ENCODE assay signal across 20 cellular contexts in the genomic region with DNA sequence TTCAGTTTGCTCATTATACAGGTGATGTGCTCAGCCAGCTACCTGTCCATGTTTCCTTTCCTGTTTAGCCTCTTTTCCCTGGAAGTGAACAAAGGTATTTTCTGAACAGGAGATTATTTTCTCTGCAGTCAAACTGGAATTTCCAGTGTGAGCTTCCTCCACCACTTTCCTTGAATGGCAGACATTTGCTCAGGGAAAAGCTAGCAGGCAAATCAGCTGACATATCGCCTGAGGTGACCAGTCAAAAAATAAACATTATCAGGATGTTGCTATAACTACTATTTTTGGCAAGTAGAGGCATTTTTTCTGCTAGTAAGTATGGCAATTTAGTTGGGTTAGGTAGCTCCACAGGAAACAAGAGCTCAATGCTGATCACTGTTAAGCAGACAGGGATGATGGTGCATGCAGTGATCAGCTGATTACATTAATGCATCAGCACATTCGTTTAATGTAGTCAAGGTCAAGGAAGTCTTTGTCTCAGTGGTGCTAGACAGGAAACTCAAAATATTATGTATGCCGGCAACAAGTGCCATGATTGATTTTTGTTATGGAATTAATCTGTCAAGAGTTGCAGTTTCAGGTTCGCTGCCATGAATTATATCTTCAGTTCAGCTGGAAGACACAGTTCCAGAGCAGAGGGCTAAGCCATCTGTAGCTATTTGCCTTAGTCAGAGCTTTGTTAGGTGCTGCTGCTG.
DNase-seq lines count a peak whose midpoint lies in the region; ATAC-seq, FAIRE-seq and TF ChIP-seq lines count a peak whose summit lies in the region.
"Had no signal": no experiment of that assay in that cellular context is flagged by ENCODE, and none has a peak within 500 bp of the region (broad histone marks: within the 10 kb centered on the region; RNA-seq: fewer than 3 reads in every experiment).

No MANE protein-coding gene starts in this region.

- H3K27ac ChIP-seq in GM23338 (ENCODE audit: low read depth) (no peak overlapping the region), upper lobe of left lung (no peak overlapping the region)
- H3K27ac ChIP-seq: esophagus squamous epithelium, parathyroid adenoma, vagina had no signal

- no peak for TF ChIP-seq EP300 in upper lobe of left lung (IDR thresholded peaks at IDR 0.05)

- TF ChIP-seq POLR2A in upper lobe of left lung (IDR thresholded peaks at IDR 0.05), result no peak

- H3K27ac Mint-ChIP-seq in GM23338 (no peak overlapping the region), osteocyte (ENCODE audit: unreplicated experiment) (peak overlapping the region; percentile 57)
- H3K27ac Mint-ChIP-seq: activated T-helper 1 cell treated with anti-CD3 and anti-CD28 coated beads, Interleukin-12 subunit alpha, Interleukin-12 subunit beta, Interleukin-2, Interleukin-4 antibody, amounts not matched to agents 30 ng/mL and 10 ng/mL and 1 ng/mL, durations not matched to agents 14 hours and 24 hours and 36 hours; naive B cell; T-helper 2 cell treated with Interferon-gamma antibody and Interleukin-4, amounts not matched to agents 5 μg/mL and 100 μg/mL, for 36 hours had no signal

- no peaks in the 10 kb centered on the region for H3F3A ChIP-seq in GM23338 (replicated peaks; ENCODE audit: low read depth)

- H3K27me3 Mint-ChIP-seq in GM23338 (ENCODE audit: insufficient read depth, low read depth, poor library complexity) (peaks cover 1% of the 10 kb centered on the region), osteocyte (ENCODE audit: unreplicated experiment) (no peaks in the 10 kb centered on the region)

- no peak overlapping the region for H3K4me3 Mint-ChIP-seq in GM23338
- H3K4me3 Mint-ChIP-seq in osteocyte (ENCODE audit: unreplicated experiment), result no peak overlapping the region
- H3K4me3 Mint-ChIP-seq: activated T-helper 1 cell treated with anti-CD3 and anti-CD28 coated beads, Interleukin-12 subunit alpha, Interleukin-12 subunit beta, Interleukin-2, Interleukin-4 antibody, amounts not matched to agents 30 ng/mL and 10 ng/mL and 1 ng/mL, durations not matched to agents 14 hours and 24 hours and 36 hours; naive B cell; T-helper 2 cell treated with Interferon-gamma antibody and Interleukin-4, amounts not matched to agents 5 μg/mL and 100 μg/mL, for 36 hours had no signal

- H2AFZ ChIP-seq in GM23338, result peak overlapping the region; percentile 15; the same call in 1 of the 2 replicates
- H2AFZ ChIP-seq: parathyroid adenoma had no signal

- ATAC-seq in GM23338, result no peak
- ATAC-seq in HG02623 (IDR thresholded peaks at IDR 0.05; ENCODE audit: unreplicated experiment), result no peak
- ATAC-seq in upper lobe of left lung (ENCODE audit: low FRiP score in 2 of 2), result no peak

- no peak for FAIRE-seq in bronchial epithelial cell (lab: Jason Lieb, UNC)
- FAIRE-seq: HTR-8/SVneo had no signal

- H3K9me3 Mint-ChIP-seq in GM23338, result no peaks in the 10 kb centered on the region
- H3K9me3 Mint-ChIP-seq in osteocyte (ENCODE audit: unreplicated experiment), result no peaks in the 10 kb centered on the region
- H3K9me3 Mint-ChIP-seq: activated T-helper 1 cell treated with anti-CD3 and anti-CD28 coated beads, Interleukin-12 subunit alpha, Interleukin-12 subunit beta, Interleukin-2, Interleukin-4 antibody, amounts not matched to agents 30 ng/mL and 10 ng/mL and 1 ng/mL, durations not matched to agents 14 hours and 24 hours and 36 hours; naive B cell; T-helper 2 cell treated with Interferon-gamma antibody and Interleukin-4, amounts not matched to agents 5 μg/mL and 100 μg/mL, for 36 hours had no signal

- H3K79me2 ChIP-seq in GM23338 (replicated peaks; ENCODE audit: insufficient read depth), result no peaks in the 10 kb centered on the region
- H3K79me2 ChIP-seq: parathyroid adenoma had no signal

- H3K27me3 ChIP-seq in GM23338 (ENCODE audit: insufficient read depth) (no peaks in the 10 kb centered on the region), bronchial epithelial cell (ENCODE audit: control insufficient read depth, insufficient read depth, low read length) (no peaks in the 10 kb centered on the region), upper lobe of left lung (no peaks in the 10 kb centered on the region)
- H3K27me3 ChIP-seq: BE2C, esophagus squamous epithelium, vagina had no signal

- WGBS in upper lobe of left lung, 2 donors, result 23 to 25% methylated on average over 4 of the region's 4 CpGs

- TF ChIP-seq CTCF in GM23338 (conservative IDR thresholded peaks at IDR 0.05; ENCODE audit: low read depth in 2 of 2) (no peak), bronchial epithelial cell (IDR thresholded peaks at IDR 0.05; ENCODE audit: insufficient read depth, low read length, severe bottlenecking) (no peak), osteocyte (IDR thresholded peaks at IDR 0.05) (no peak), upper lobe of left lung (IDR thresholded peaks at IDR 0.05) (no peak)

- H3K36me3 Mint-ChIP-seq in GM23338 (ENCODE audit: low read depth) (no peaks in the 10 kb centered on the region), osteocyte (ENCODE audit: unreplicated experiment) (peaks cover 1% of the 10 kb centered on the region)
- H3K36me3 Mint-ChIP-seq: naive B cell had no signal

- no peaks in the 10 kb centered on the region for H3K9me3 ChIP-seq in upper lobe of left lung
- H3K9me3 ChIP-seq: BE2C, vagina had no signal

- H3K4me1 Mint-ChIP-seq in GM23338, result no peaks in the 10 kb centered on the region; the same call in 2 of the 3 replicates
- peaks cover 36% of the 10 kb centered on the region for H3K4me1 Mint-ChIP-seq in osteocyte (ENCODE audit: unreplicated experiment)
- H3K4me1 Mint-ChIP-seq: naive B cell had no signal

- H4K20me1 ChIP-seq in GM23338 (replicated peaks; ENCODE audit: insufficient read depth), result no peaks in the 10 kb centered on the region

- H3K4me3 ChIP-seq in GM23338 (no peak overlapping the region), bronchial epithelial cell (ENCODE audit: low read depth, low read length) (no peak overlapping the region), upper lobe of left lung (no peak overlapping the region)
- H3K4me3 ChIP-seq: esophagus squamous epithelium, vagina had no signal

- DNase-seq in COR-L47 (lab: John Stamatoyannopoulos, UW), result peak; percentile 42
- DNase-seq in GM23338 (ENCODE audit: low spot score), result no peak
- DNase-seq in bronchial epithelial cell (ENCODE audit: low read depth), result peak; percentile 6
- no peak for DNase-seq in osteocyte (ENCODE audit: extremely low spot score, unreplicated experiment)
- DNase-seq in activated CD4-positive, CD25-positive, alpha-beta regulatory T cell (lab: John Stamatoyannopoulos, UW), result no peak
- no peak for DNase-seq in upper lobe of left lung
- DNase-seq: BE2C; esophagus squamous epithelium; glutamatergic neuron; Kasumi-1; naive B cell; NCI-H1105; NCI-H446 treated with DMSO at 0.1 percent for 48 hours; stimulated activated CD4-positive, alpha-beta T cell treated with anti-CD3 and anti-CD28 coated beads, Interleukin-2, amount 100 ng/mL, for 48 hours had no signal

- H3K36me3 ChIP-seq in GM23338 (ENCODE audit: insufficient read depth) (no peaks in the 10 kb centered on the region), bronchial epithelial cell (ENCODE audit: control insufficient read depth, insufficient read depth, low read length) (no peaks in the 10 kb centered on the region), upper lobe of left lung (no peaks in the 10 kb centered on the region)
- H3K36me3 ChIP-seq: BE2C, esophagus squamous epithelium, vagina had no signal

- H3K9me2 ChIP-seq in GM23338 (ENCODE audit: insufficient read depth), result peaks cover 6% of the 10 kb centered on the region; the same call in 1 of the 2 replicates

- H3K4me1 ChIP-seq in GM23338 (ENCODE audit: insufficient read depth) (no peaks in the 10 kb centered on the region), upper lobe of left lung (no peaks in the 10 kb centered on the region)
- H3K4me1 ChIP-seq: BE2C, esophagus squamous epithelium, parathyroid adenoma, vagina had no signal

- H3K4me2 ChIP-seq in GM23338, result no peak overlapping the region

TF ChIP-seq in GM23338, 12 proteins besides CTCF, POLR2A, EP300 and RAD21:
- TF ChIP-seq CREB1 (CRISPR knock-in tag; IDR thresholded peaks at IDR 0.05; ENCODE audit: low read depth) (no peak), JUNB (IDR thresholded peaks at IDR 0.05; ENCODE audit: unreplicated experiment) (no peak)
TF ChIP-seq in GM23338: peak in this region for 0.

Comparison
In these comparisons a context has a peak if more than half of its experiments do, and no peak if none do; other contexts are left out.
1. DNase-seq: peak in COR-L47 (single experiment) and bronchial epithelial cell (single experiment); none in GM23338 (single experiment), osteocyte (single experiment), activated CD4-positive, CD25-positive, alpha-beta regulatory T cell (0 of 4) and upper lobe of left lung (0 of 2).